9 cellular contexts compared by ENCODE assay signal in genomic region chr2:62149708-62150107, GRCh38. TPM values are rescaled to one million over a fixed set of nuclear protein-coding genes. Genes with fewer than 3 reads are reported as not detected.
A peak's percentile ranks its signal among the peaks of the same experiment; 100 is the strongest.
DNase-seq lines count a peak whose midpoint lies in the region; ATAC-seq and TF ChIP-seq lines count a peak whose summit lies in the region.
"Had no signal": no experiment of that assay in that cellular context is flagged by ENCODE, and none has a peak within 500 bp of the region (broad histone marks: within the 10 kb centered on the region; RNA-seq: fewer than 3 reads in every experiment).

No MANE protein-coding gene starts in this region.

- no peak overlapping the region for H3K27ac ChIP-seq in colonic mucosa
- H3K27ac ChIP-seq: KMS-11 had no signal

- H3K27me3 ChIP-seq in colonic mucosa, result no peaks in the 10 kb centered on the region

- no peaks in the 10 kb centered on the region for H3K4me1 ChIP-seq in colonic mucosa

- no peaks in the 10 kb centered on the region for H3K9me3 ChIP-seq in colonic mucosa

- no peak overlapping the region for H3K9ac ChIP-seq in colonic mucosa (ENCODE audit: low read depth in 2 of 2, low read length in 2 of 2)
- H3K9ac ChIP-seq: KMS-11 had no signal

- peak; percentile 39 to 88 for ATAC-seq in left cardiac atrium
- ATAC-seq in left lobe of liver, result no peak
- ATAC-seq in HG02759 (IDR thresholded peaks at IDR 0.05; ENCODE audit: unreplicated experiment), result no peak

- in situ Hi-C loops in ACHN (cut with HindIII; ENCODE audit: low pct_ligation_motif_present, low pct_unique_long_range_greater_than_20kb, low sequenced_read_pairs), result no loop called here

- H3K36me3 ChIP-seq in colonic mucosa, result no peaks in the 10 kb centered on the region

- DNase-seq in ACHN, result peak; percentile 45
- peak; percentile 90 for DNase-seq in HCEC 1CT
- peak; percentile 95 for DNase-seq in amniotic epithelial cell (ENCODE audit: low read depth)
- DNase-seq in left cardiac atrium, result no peak
- no peak for DNase-seq in left lobe of liver (ENCODE audit: low spot score)
- DNase-seq in activated gamma-delta T cell (lab: John Stamatoyannopoulos, UW), result no peak
- DNase-seq in colonic mucosa, result no peak

- H3K4me3 ChIP-seq in colonic mucosa, result no peak overlapping the region

- intact Hi-C loops in left cardiac atrium (cut with DNase I), result no loop called here
- intact Hi-C loops in colonic mucosa (cut with DNase I), result no loop called here

- no peak for TF ChIP-seq CTCF in colonic mucosa (IDR thresholded peaks at IDR 0.05)

RNA-seq across cellular contexts. Expression of gene B3GNT2, which starts 46.2 kb away (rescaled TPM):
- total RNA-seq in left cardiac atrium (10 to 100 TPM; 13.4 to 13.8 TPM), left lobe of liver (9.7 TPM), colonic mucosa (10 to 100 TPM; 20.1 to 55.7 TPM)

Comparison
In these comparisons a context has a peak if more than half of its experiments do, and no peak if none do; other contexts are left out.
1. DNase-seq: peak in ACHN (single experiment), HCEC 1CT (single experiment) and amniotic epithelial cell (single experiment); none in left cardiac atrium (single experiment), left lobe of liver (single experiment), activated gamma-delta T cell (single experiment) and colonic mucosa (single experiment).
2. ATAC-seq: peak in left cardiac atrium (2 of 2); none in left lobe of liver (single experiment) and HG02759 (single experiment).